Comparison of ENCODE assay signal across 23 cellular contexts in genomic region chr12:11968041-11968383, GRCh38.
"Had no signal": no experiment of that assay in that cellular context is flagged by ENCODE, and none has a peak within 500 bp of the region (broad histone marks: within the 10 kb centered on the region; RNA-seq: fewer than 3 reads in every experiment).

No MANE protein-coding gene starts in this region.

- H3K79me2 ChIP-seq: parathyroid adenoma had no signal

- H3K9me3 ChIP-seq: psoas muscle, right atrium auricular region, right lobe of liver, suprapubic skin, thoracic aorta, tibial artery, uterus had no signal

- DNase-seq: heart left ventricle; hypothalamus; left ventricle myocardium inferior; mesendoderm; naive B cell; natural killer cell; nephron progenitor cell; psoas muscle; right lobe of liver; stimulated activated CD4-positive, alpha-beta T cell treated with anti-CD3 and anti-CD28 coated beads, Interleukin-1b, Interleukin-23, amount 100 ng/mL, for 48 hours; stimulated activated CD4-positive, alpha-beta T cell treated with anti-CD3 and anti-CD28 coated beads, Interleukin-2, amount 100 ng/mL, for 48 hours; stimulated activated CD4-positive, alpha-beta T cell treated with anti-CD3 and anti-CD28 coated beads, Interleukin-4, amount 100 ng/mL, for 4 hours; stimulated activated CD8-positive, alpha-beta memory T cell treated with anti-CD3 and anti-CD28 coated beads, Interleukin-4, amount 100 ng/mL, for 48 hours; stimulated activated naive CD4-positive, alpha-beta T cell treated with Interleukin-2 at 50 U/mL for 16 hours; tibial artery had no signal

- H3K27me3 ChIP-seq: heart left ventricle, right atrium auricular region, right lobe of liver, suprapubic skin, tibial artery, uterus had no signal

- H3K36me3 ChIP-seq: heart left ventricle, left ventricle myocardium inferior, right atrium auricular region, right lobe of liver, suprapubic skin, thoracic aorta, tibial artery, uterus had no signal

- H3K27ac ChIP-seq: heart left ventricle, left ventricle myocardium inferior, parathyroid adenoma, psoas muscle, right atrium auricular region, right lobe of liver, suprapubic skin, thoracic aorta, tibial artery, uterus had no signal

- H2AFZ ChIP-seq: parathyroid adenoma had no signal

- H3K4me1 ChIP-seq: left ventricle myocardium inferior, parathyroid adenoma, psoas muscle, right atrium auricular region, right lobe of liver, tibial artery, uterus had no signal

- H3K4me2 ChIP-seq: smooth muscle cell had no signal

- H3K4me3 ChIP-seq: heart left ventricle, left ventricle myocardium inferior, lung, psoas muscle, right atrium auricular region, right lobe of liver, smooth muscle cell, suprapubic skin, thoracic aorta, tibial artery, uterus had no signal

- H3K9ac ChIP-seq: parathyroid adenoma had no signal

- FAIRE-seq: islet of Langerhans had no signal
